Comparison of ENCODE assay signal across 8 cellular contexts in genomic region chr7:65037740-65038678, GRCh38. TPM values are rescaled to one million over a fixed set of nuclear protein-coding genes. Genes with fewer than 3 reads are reported as not detected.
DNase-seq lines count a peak whose midpoint lies in the region; ATAC-seq, FAIRE-seq and TF ChIP-seq lines count a peak whose summit lies in the region.

No MANE protein-coding gene starts in this region.

- FAIRE-seq in bronchial epithelial cell (lab: Jason Lieb, UNC), result no peak

- DNase-seq in AG08396 (ENCODE audit: low spot score), result peak; percentile 95
- peak; percentile 93 for DNase-seq in NCI-H2196 (lab: John Stamatoyannopoulos, UW; ENCODE audit: unreplicated experiment)
- peak; percentile 93 for DNase-seq in WERI-Rb-1
- peak; percentile 63 for DNase-seq in bronchial epithelial cell (ENCODE audit: low read depth)
- DNase-seq in inferior parietal cortex (ENCODE audit: extremely low spot score), result peak; percentile 85
- peak; percentile 91 for DNase-seq in stimulated activated CD4-positive, alpha-beta T cell treated with anti-CD3 and anti-CD28 coated beads, Interleukin-12 subunit alpha, Interleukin-12 subunit beta, amount 100 ng/mL, for 4 hours

- TF ChIP-seq CTCF in WERI-Rb-1 (IDR thresholded peaks at IDR 0.05; ENCODE audit: low read depth, low read length) (0 out of 2 replicates have a peak, but pooled peaks have one; percentile 12), bronchial epithelial cell (IDR thresholded peaks at IDR 0.05; ENCODE audit: insufficient read depth, low read length, severe bottlenecking) (no peak)

- H3K27me3 ChIP-seq in WERI-Rb-1 (ENCODE audit: insufficient read depth, low read depth, severe bottlenecking), result no peaks in the 10 kb centered on the region
- no peaks in the 10 kb centered on the region for H3K27me3 ChIP-seq in bronchial epithelial cell (ENCODE audit: control insufficient read depth, insufficient read depth, low read length)

- H3K4me3 ChIP-seq in WERI-Rb-1 (ENCODE audit: low read depth, low read length), result peak overlapping the region; percentile 72
- peak overlapping the region; percentile 69 for H3K4me3 ChIP-seq in bronchial epithelial cell (ENCODE audit: low read depth, low read length)

- ATAC-seq in GM18907 (IDR thresholded peaks at IDR 0.05; ENCODE audit: unreplicated experiment) (peak; percentile 93), HG03135 (IDR thresholded peaks at IDR 0.05; ENCODE audit: unreplicated experiment) (peak; percentile 83)

- H3K36me3 ChIP-seq in WERI-Rb-1 (no peaks in the 10 kb centered on the region), bronchial epithelial cell (ENCODE audit: control insufficient read depth, insufficient read depth, low read length) (no peaks in the 10 kb centered on the region)

- peak overlapping the region; percentile 87 for H3K27ac ChIP-seq in WERI-Rb-1

- no peaks in the 10 kb centered on the region for H3K9me3 ChIP-seq in WERI-Rb-1 (ENCODE audit: severe bottlenecking)

RNA-seq across cellular contexts. Expression of gene ERV3-1, which starts 31.5 kb away (rescaled TPM):
- 7.4 and 33.5 TPM in 2 replicates for total RNA-seq in bronchial epithelial cell

RNA-seq across cellular contexts. Expression of gene ZNF117, which starts 47.2 kb away (rescaled TPM):
- 5.8 and 20.4 TPM in 2 replicates for total RNA-seq in bronchial epithelial cell

Comparison
In these comparisons a context has a peak if more than half of its experiments do, and no peak if none do; other contexts are left out.
1. Peak in every context shown above with its lines: DNase-seq, ATAC-seq, H3K4me3 ChIP-seq and H3K27ac ChIP-seq.